In genomic region chr2:65374555-65374954, GRCh38 we compare ENCODE assay signal across 29 cellular contexts. TPM values are rescaled to one million over a fixed set of nuclear protein-coding genes. Genes with fewer than 3 reads are reported as not detected.
DNase-seq lines count a peak whose midpoint lies in the region; ATAC-seq, FAIRE-seq and TF ChIP-seq lines count a peak whose summit lies in the region.
"Had no signal": no experiment of that assay in that cellular context is flagged by ENCODE, and none has a peak within 500 bp of the region (broad histone marks: within the 10 kb centered on the region; RNA-seq: fewer than 3 reads in every experiment).

No MANE protein-coding gene starts in this region.

- H3K4me3 ChIP-seq in breast epithelium (no peak overlapping the region), mammary epithelial cell (replicated peaks in 1 of 3; ENCODE audit: insufficient read depth in 1 of 3, low read depth in 2 of 3, low read length in 3 of 3) (no peak overlapping the region), PC-3 (ENCODE audit: low read length) (no peak overlapping the region), left lung (no peak overlapping the region)
- H3K4me3 ChIP-seq in effector memory CD4-positive, alpha-beta T cell (ENCODE audit: insufficient read depth, low read depth, low read length, poor library complexity, severe bottlenecking): no peak overlapping the region
- H3K4me3 ChIP-seq: hepatocyte, left ventricle myocardium inferior, prostate gland, testis, uterus had no signal

- no peak overlapping the region for H3K9ac ChIP-seq in mammary epithelial cell (ENCODE audit: insufficient read depth, low read length)
- no peak overlapping the region for H3K9ac ChIP-seq in PC-3 (ENCODE audit: low read length)

- H3K79me2 ChIP-seq in mammary epithelial cell (ENCODE audit: insufficient read depth, low read length) (peaks cover 89% of the 10 kb centered on the region), PC-3 (ENCODE audit: low read length) (peaks cover 90% of the 10 kb centered on the region)

- TF ChIP-seq POLR2A in breast epithelium (IDR thresholded peaks at IDR 0.05): no peak
- no peak for TF ChIP-seq POLR2A in H54 (IDR thresholded peaks at IDR 0.05; ENCODE audit: low read depth, low read length)

- H4K20me1 ChIP-seq in mammary epithelial cell (ENCODE audit: insufficient read depth, low read length): no peaks in the 10 kb centered on the region
- H4K20me1 ChIP-seq in PC-3 (ENCODE audit: low read length): peaks cover 5% of the 10 kb centered on the region; the same call in 1 of the 2 replicates

- DNase-seq in breast epithelium (ENCODE audit: low spot score in 2 of 2): no peak
- DNase-seq in mammary epithelial cell: no peak
- DNase-seq in PC-3: peak; percentile 64
- no peak for DNase-seq in left lung
- DNase-seq in GF-D8 (lab: John Stamatoyannopoulos, UW): no peak
- DNase-seq in effector memory CD4-positive, alpha-beta T cell: no peak
- DNase-seq in H54 (ENCODE audit: insufficient read length, low spot score): no peak
- DNase-seq: activated CD4-positive, alpha-beta T cell treated with anti-CD3 and anti-CD28 coated beads, Interleukin-2, amount 10 ng/mL, durations not matched to agents 7 days and 5 days; activated naive CD8-positive, alpha-beta T cell treated with anti-CD3 and anti-CD28 coated beads, Interleukin-2, amount 50 U/mL, for 24 hours; activated T-cell treated with anti-CD3 and anti-CD28 coated beads, Interleukin-2, amount 50 U/mL, for 48 hours; AML-193; CD8-positive, alpha-beta memory T cell; immature natural killer cell; left ventricle myocardium inferior; midbrain; naive thymus-derived CD4-positive, alpha-beta T cell; NCI-H1092 treated with DMSO at 0.1 percent for 48 hours; NCI-H1930; NCI-H526; Right ventricle myocardium superior; stimulated activated CD4-positive, alpha-beta T cell treated with anti-CD3 and anti-CD28 coated beads, Interleukin-15, amount 100 ng/mL, for 24 hours; stimulated activated naive CD8-positive, alpha-beta T cell treated with anti-CD3 and anti-CD28 coated beads, Interleukin-15, Interleukin-2, amounts not matched to agents 100 U/mL and 50 U/mL, for 24 hours; testis; uterus had no signal

- H3K4me1 ChIP-seq in breast epithelium (peaks cover 0 to 7% of the 10 kb centered on the region in 2 donors), mammary epithelial cell (ENCODE audit: insufficient read depth, low read length) (peaks cover 45% of the 10 kb centered on the region), PC-3 (ENCODE audit: insufficient read depth, low read length) (peaks cover 77% of the 10 kb centered on the region), left lung (peaks cover 8 to 52% of the 10 kb centered on the region in 2 donors)
- no peaks in the 10 kb centered on the region for H3K4me1 ChIP-seq in effector memory CD4-positive, alpha-beta T cell (ENCODE audit: control insufficient read depth, insufficient read depth, low read length, poor library complexity, severe bottlenecking)
- H3K4me1 ChIP-seq: testis, uterus had no signal

- H3K27me3 ChIP-seq in breast epithelium (no peaks in the 10 kb centered on the region), mammary epithelial cell (ENCODE audit: insufficient read depth, low read length) (no peaks in the 10 kb centered on the region), PC-3 (ENCODE audit: low read length) (no peaks in the 10 kb centered on the region), left lung (no peaks in the 10 kb centered on the region)
- no peaks in the 10 kb centered on the region for H3K27me3 ChIP-seq in effector memory CD4-positive, alpha-beta T cell (replicated peaks; ENCODE audit: control insufficient read depth, insufficient read depth, low read length, poor library complexity, severe bottlenecking)
- H3K27me3 ChIP-seq: hepatocyte, testis, uterus had no signal

- POLR2A ChIA-PET in PC-3 (lab: Charles Lee; ENCODE audit: unreplicated experiment): no interaction called here

- H3K9me3 ChIP-seq in breast epithelium (no peaks in the 10 kb centered on the region), mammary epithelial cell (replicated peaks; ENCODE audit: insufficient read depth, low read length) (no peaks in the 10 kb centered on the region), PC-3 (ENCODE audit: low read length) (no peaks in the 10 kb centered on the region), left lung (no peaks in the 10 kb centered on the region)
- H3K9me3 ChIP-seq in effector memory CD4-positive, alpha-beta T cell (ENCODE audit: control insufficient read depth, low read length): no peaks in the 10 kb centered on the region
- H3K9me3 ChIP-seq: left ventricle myocardium inferior, prostate gland, testis, uterus had no signal

- H2AFZ ChIP-seq in mammary epithelial cell (ENCODE audit: low read depth, low read length) (no peak overlapping the region), PC-3 (ENCODE audit: low read length) (no peak overlapping the region)
- H2AFZ ChIP-seq: hepatocyte had no signal

- intact Hi-C loops in breast epithelium (cut with DNase I; ENCODE audit: low total_unique reads): no loop called here
- intact Hi-C loops in mammary epithelial cell (cut with micrococcal nuclease): no loop called here
- intact Hi-C loops in PC-3 (cut with micrococcal nuclease): no loop called here
- intact Hi-C loops in left lung (cut with DNase I): no loop called here

- H3K4me2 ChIP-seq in mammary epithelial cell (ENCODE audit: insufficient read depth, low read depth, low read length): no peak overlapping the region
- H3K4me2 ChIP-seq in PC-3 (ENCODE audit: low read length): peak overlapping the region; percentile 65

- WGBS in mammary epithelial cell (ENCODE audit: low coverage, missing lambda C conversion rate): 60% methylated on average over 2 of the region's 3 CpGs

- no peaks in the 10 kb centered on the region for H3K9me2 ChIP-seq in PC-3 (replicated peaks; ENCODE audit: low read length)

- in situ Hi-C loops in mammary epithelial cell (cut with MboI; ENCODE audit: low sequenced_read_pairs in 2 of 2): no loop called here

- H3F3A ChIP-seq in PC-3 (ENCODE audit: low read length, unreplicated experiment): peaks cover 6% of the 10 kb centered on the region

- ATAC-seq in PC-3: no peak
- peak; percentile 7 for ATAC-seq in left lung
- no peak for ATAC-seq in HG02763 (IDR thresholded peaks at IDR 0.05; ENCODE audit: unreplicated experiment)
- ATAC-seq: activated naive CD8-positive, alpha-beta T cell treated with anti-CD3 and anti-CD28 coated beads, Interleukin-2, amount 50 U/mL, for 24 hours; naive thymus-derived CD4-positive, alpha-beta T cell; stimulated activated naive CD8-positive, alpha-beta T cell treated with anti-CD3 and anti-CD28 coated beads, Interleukin-15, Interleukin-2, amounts not matched to agents 100 U/mL and 50 U/mL, for 24 hours had no signal

- TF ChIP-seq CTCF in breast epithelium (IDR thresholded peaks at IDR 0.05) (no peak), mammary epithelial cell (conservative IDR thresholded peaks at IDR 0.05 in 1 of 2, IDR thresholded peaks at IDR 0.05 in 1 of 2; ENCODE audit: extremely low read depth in 1 of 2, insufficient read depth in 1 of 2, low read depth in 1 of 2, low read length in 2 of 2) (no peak), PC-3 (conservative IDR thresholded peaks at IDR 0.05; ENCODE audit: low read depth, low read length) (no peak), left lung (IDR thresholded peaks at IDR 0.05) (no peak)

- FAIRE-seq in H54 (lab: Jason Lieb, UNC): no peak
- FAIRE-seq: A204.1, frontal cortex had no signal

- BruUV-seq in mammary epithelial cell (replicated peaks; lab: Mats Ljungman, UMichigan): no TSS peak
- BruUV-seq in PC-3 (replicated peaks; lab: Mats Ljungman, UMichigan): no TSS peak

- H3K36me3 ChIP-seq in breast epithelium: no peaks in the 10 kb centered on the region
- no peaks in the 10 kb centered on the region for H3K36me3 ChIP-seq in mammary epithelial cell (ENCODE audit: insufficient read depth, low read length)
- H3K36me3 ChIP-seq in PC-3 (ENCODE audit: low read depth, low read length): no peaks in the 10 kb centered on the region
- no peaks in the 10 kb centered on the region for H3K36me3 ChIP-seq in left lung
- no peaks in the 10 kb centered on the region for H3K36me3 ChIP-seq in effector memory CD4-positive, alpha-beta T cell (ENCODE audit: control insufficient read depth, insufficient read depth, low read length)
- H3K36me3 ChIP-seq: left ventricle myocardium inferior, prostate gland, uterus had no signal

- H3K27ac ChIP-seq in breast epithelium (peak overlapping the region; percentile 9 to 17), mammary epithelial cell (ENCODE audit: insufficient read depth, low read depth, low read length) (no peak overlapping the region), PC-3 (ENCODE audit: low read length) (peak overlapping the region; percentile 85), left lung (peak overlapping the region in 1 of 2 donors; percentile 29)
- no peak overlapping the region for H3K27ac ChIP-seq in effector memory CD4-positive, alpha-beta T cell (ENCODE audit: insufficient read depth, low read length, poor library complexity, severe bottlenecking)
- H3K27ac ChIP-seq: left ventricle myocardium inferior, prostate gland, testis, uterus had no signal

- CTCF ChIA-PET in mammary epithelial cell (lab: Charles Lee; ENCODE audit: low non-redundant PET): no interaction called here
- CTCF ChIA-PET in PC-3 (lab: Charles Lee): no interaction called here

- dilution Hi-C loops in mammary epithelial cell (cut with HindIII; ENCODE audit: low sequenced_read_pairs): no loop called here

RNA-seq across cellular contexts. Expression of gene SPRED2, which starts 57.8 kb away (rescaled TPM):
- 10 to 100 TPM; 14.6 to 25.2 (median 25.2) TPM for total RNA-seq in breast epithelium
- 10 to 100 TPM; 14.7 to 60.6 TPM for total RNA-seq in mammary epithelial cell
- 40.5 TPM for polyA plus RNA-seq in mammary epithelial cell
- 89.9 TPM for polyA minus RNA-seq in mammary epithelial cell
- 16.2 and 18.1 TPM in 2 replicates for total RNA-seq in PC-3 (2014; rRNA removed)
- 10 to 100 TPM; 34.5 to 47.1 TPM for total RNA-seq in left lung

Comparison
In these comparisons a context has a peak if more than half of its experiments do, and no peak if none do; other contexts are left out.
1. H3K27ac ChIP-seq: peak in breast epithelium (2 of 2) and PC-3 (single experiment); none in mammary epithelial cell (single experiment) and effector memory CD4-positive, alpha-beta T cell (single experiment).